In genomic region chr12:25585021-25585523, GRCh38 we compare ENCODE assay signal across 11 cellular contexts. TPM values are rescaled to one million over a fixed set of nuclear protein-coding genes. Genes with fewer than 3 reads are reported as not detected.
DNase-seq lines count a peak whose midpoint lies in the region; ATAC-seq, FAIRE-seq and TF ChIP-seq lines count a peak whose summit lies in the region.
"Had no signal": no experiment of that assay in that cellular context is flagged by ENCODE, and none has a peak within 500 bp of the region (broad histone marks: within the 10 kb centered on the region; RNA-seq: fewer than 3 reads in every experiment).

No MANE protein-coding gene starts in this region.

- H3K27me3 ChIP-seq in RWPE2 (ENCODE audit: insufficient read depth, poor library complexity, severe bottlenecking) (no peaks in the 10 kb centered on the region), upper lobe of right lung (no peaks in the 10 kb centered on the region)

- peaks cover 14% of the 10 kb centered on the region for H3K4me1 ChIP-seq in RWPE2 (ENCODE audit: insufficient read depth, poor library complexity, severe bottlenecking)
- no peaks in the 10 kb centered on the region for H3K4me1 ChIP-seq in upper lobe of right lung

- TF ChIP-seq POLR2A in H54 (IDR thresholded peaks at IDR 0.05; ENCODE audit: low read depth, low read length) = no peak

- H3K36me3 ChIP-seq in RWPE2 (ENCODE audit: low read depth) (no peaks in the 10 kb centered on the region), upper lobe of right lung (no peaks in the 10 kb centered on the region)

- intact Hi-C loops in upper lobe of right lung (cut with DNase I) = no loop called here

- FAIRE-seq in H54 (lab: Jason Lieb, UNC) = no peak
- FAIRE-seq: H1 had no signal

- TF ChIP-seq CTCF in RWPE2 (IDR thresholded peaks at IDR 0.05; ENCODE audit: poor library complexity, severe bottlenecking) (no peak), epithelial cell of proximal tubule (conservative IDR thresholded peaks at IDR 0.05; ENCODE audit: low read depth, low read length) (no peak), upper lobe of right lung (IDR thresholded peaks at IDR 0.05) (no peak)

- H3K4me3 ChIP-seq in RWPE2 (ENCODE audit: severe bottlenecking) (no peak overlapping the region), epithelial cell of proximal tubule (ENCODE audit: low read depth, low read length) (no peak overlapping the region), upper lobe of right lung (no peak overlapping the region)

- DNase-seq in RWPE2 (ENCODE audit: low spot score) (no peak), epithelial cell of proximal tubule (ENCODE audit: low read depth) (peak; percentile 62), medulla oblongata (ENCODE audit: extremely low spot score) (peak; percentile 69), upper lobe of right lung (no peak), glomerular visceral epithelial cell (ENCODE audit: extremely low spot score) (no peak), H54 (ENCODE audit: insufficient read length, low spot score) (no peak)
- no peak for DNase-seq in stimulated activated naive CD4-positive, alpha-beta T cell treated with Interleukin-2 at 50 U/mL for 16 hours (lab: John Stamatoyannopoulos, UW)
- DNase-seq: activated CD4-positive, CD25-positive, alpha-beta regulatory T cell; activated effector memory CD4-positive, alpha-beta T cell treated with anti-CD3 and anti-CD28 coated beads, Interleukin-2, amount 50 U/mL, for 16 hours; NCI-H1048 had no signal

- H3K27ac ChIP-seq in RWPE2 (ENCODE audit: poor library complexity, severe bottlenecking) (peak overlapping the region; percentile 81), upper lobe of right lung (no peak overlapping the region)

- peak; percentile 90 for ATAC-seq in RWPE2 (ENCODE audit: low read depth)
- ATAC-seq in upper lobe of right lung = peak; percentile 78

- H3K9me3 ChIP-seq in RWPE2 (ENCODE audit: severe bottlenecking) (no peaks in the 10 kb centered on the region), upper lobe of right lung (no peaks in the 10 kb centered on the region)

RNA-seq across cellular contexts. Expression of gene LMNTD1, which starts 32.0 kb away (rescaled TPM):
- not detected in 2 replicates for total RNA-seq in epithelial cell of proximal tubule
- not detected for total RNA-seq in upper lobe of right lung
- total RNA-seq: H1 had no signal

Comparison
In these comparisons a context has a peak if more than half of its experiments do, and no peak if none do; other contexts are left out.
1. DNase-seq: peak in epithelial cell of proximal tubule (single experiment) and medulla oblongata (single experiment); none in RWPE2 (single experiment), upper lobe of right lung (single experiment), glomerular visceral epithelial cell (single experiment), stimulated activated naive CD4-positive, alpha-beta T cell treated with Interleukin-2 at 50 U/mL for 16 hours (single experiment) and H54 (single experiment).